Comparison of ENCODE assay signal across 21 cellular contexts in genomic region chr4:3656441-3657376, GRCh38.
DNase-seq lines count a peak whose midpoint lies in the region; ATAC-seq and TF ChIP-seq lines count a peak whose summit lies in the region.
"Had no signal": no experiment of that assay in that cellular context is flagged by ENCODE, and none has a peak within 500 bp of the region (broad histone marks: within the 10 kb centered on the region; RNA-seq: fewer than 3 reads in every experiment).

No MANE protein-coding gene starts in this region.

- H3K27ac Mint-ChIP-seq in glutamatergic neuron (ENCODE audit: unreplicated experiment), result no peak overlapping the region
- H3K27ac Mint-ChIP-seq: activated naive CD4-positive, alpha-beta T cell treated with anti-CD3 and anti-CD28 coated beads, Interleukin-2, amount 50 U/mL, for 24 hours; IgD-negative memory B cell had no signal

- peaks cover 6% of the 10 kb centered on the region for H3K27me3 Mint-ChIP-seq in glutamatergic neuron (ENCODE audit: unreplicated experiment)

- WGBS in right cardiac atrium, result 77% methylated on average over 24 of the region's 24 CpGs
- 75 to 81% (median 77%) methylated on average over 24 of the region's 24 CpGs for WGBS in heart left ventricle, 4 donors

- DNase-seq in right cardiac atrium (peak in 2 of 3 donors; percentile 9 to 38), heart left ventricle (no peak), NCI-H2029 treated with DMSO at 0.1 percent for 48 hours (lab: John Stamatoyannopoulos, UW) (peak; percentile 11), germinal center (ENCODE audit: low spot score) (peak; percentile 24), vagina (ENCODE audit: extremely low spot score in 2 of 2) (no peak), NCI-H2227 (lab: John Stamatoyannopoulos, UW; ENCODE audit: unreplicated experiment) (no peak), glutamatergic neuron (no peak), AG08396 (ENCODE audit: low spot score) (no peak)
- DNase-seq: activated CD4-positive, alpha-beta T cell treated with anti-CD3 and anti-CD28 coated beads, Interleukin-2, amount 50 U/mL, for 48 hours; activated T-cell treated with anti-CD3 and anti-CD28 coated beads, Interleukin-2, amount 50 U/mL, for 48 hours; CD8-positive, alpha-beta memory T cell; cortex of kidney; left ventricle myocardium inferior; NCI-H1048; stimulated activated CD4-positive, alpha-beta T cell treated with anti-CD3 and anti-CD28 coated beads, Interleukin-2, amount 100 ng/mL, for 48 hours had no signal

- no peak overlapping the region for H3K4me3 Mint-ChIP-seq in glutamatergic neuron (ENCODE audit: unreplicated experiment)
- H3K4me3 Mint-ChIP-seq: activated naive CD4-positive, alpha-beta T cell treated with anti-CD3 and anti-CD28 coated beads, Interleukin-2, amount 50 U/mL, for 24 hours; CD8-positive, alpha-beta memory T cell had no signal

- H3K36me3 ChIP-seq in heart left ventricle, result no peaks in the 10 kb centered on the region
- H3K36me3 ChIP-seq in vagina, result no peaks in the 10 kb centered on the region
- H3K36me3 ChIP-seq: left ventricle myocardium inferior, pancreas had no signal

- H3K27me3 ChIP-seq in right cardiac atrium (ENCODE audit: control insufficient read depth, insufficient read depth) (no peaks in the 10 kb centered on the region), heart left ventricle (peaks cover 12 to 77% (median 30%) of the 10 kb centered on the region in 9 donors), vagina (no peaks in the 10 kb centered on the region)

- peaks cover 30% of the 10 kb centered on the region for H3K4me1 Mint-ChIP-seq in glutamatergic neuron (ENCODE audit: low read depth, unreplicated experiment)
- H3K4me1 Mint-ChIP-seq: activated naive CD4-positive, alpha-beta T cell treated with anti-CD3 and anti-CD28 coated beads, Interleukin-2, amount 50 U/mL, for 24 hours; CD8-positive, alpha-beta memory T cell had no signal

- intact Hi-C loops in right cardiac atrium (cut with DNase I) (no loop called here), heart left ventricle (cut with DNase I) (no loop called here), vagina (cut with DNase I) (no loop called here)

- H3K9me3 ChIP-seq in right cardiac atrium (ENCODE audit: control insufficient read depth, low read length) (no peaks in the 10 kb centered on the region), heart left ventricle (no peaks in the 10 kb centered on the region), vagina (no peaks in the 10 kb centered on the region)
- H3K9me3 ChIP-seq: left ventricle myocardium inferior, pancreas had no signal

- TF ChIP-seq POLR2A in heart left ventricle (IDR thresholded peaks at IDR 0.05) (no peak), vagina (IDR thresholded peaks at IDR 0.05) (no peak)

- no peak overlapping the region for H3K4me3 ChIP-seq in right cardiac atrium (ENCODE audit: low read length)
- H3K4me3 ChIP-seq in heart left ventricle, result no peak overlapping the region
- no peak overlapping the region for H3K4me3 ChIP-seq in vagina
- H3K4me3 ChIP-seq: GM12878, left ventricle myocardium inferior, pancreas had no signal

- TF ChIP-seq CTCF in heart left ventricle (IDR thresholded peaks at IDR 0.05), result no peak
- TF ChIP-seq CTCF in vagina (IDR thresholded peaks at IDR 0.05), result no peak
- TF ChIP-seq CTCF in glutamatergic neuron (IDR thresholded peaks at IDR 0.05; ENCODE audit: partially characterized antibody, unreplicated experiment), result no peak

- no peak overlapping the region for H3K27ac ChIP-seq in right cardiac atrium (ENCODE audit: low read length)
- H3K27ac ChIP-seq in heart left ventricle, result no peak overlapping the region
- H3K27ac ChIP-seq in vagina, result peak overlapping the region; percentile 75
- H3K27ac ChIP-seq: left ventricle myocardium inferior, pancreas had no signal

- H3K4me1 ChIP-seq in right cardiac atrium (ENCODE audit: control insufficient read depth, insufficient read depth, low read length), result no peaks in the 10 kb centered on the region
- no peaks in the 10 kb centered on the region for H3K4me1 ChIP-seq in heart left ventricle
- H3K4me1 ChIP-seq in vagina, result peaks cover 28% of the 10 kb centered on the region
- H3K4me1 ChIP-seq: left ventricle myocardium inferior, pancreas had no signal

- ATAC-seq in right cardiac atrium, result no peak
- no peak for ATAC-seq in heart left ventricle
- ATAC-seq: GM12878, Panc1, pancreas, SK-N-SH treated with all-trans-retinoic acid at 6 μM for 48 hours had no signal

- H3K9me3 Mint-ChIP-seq in glutamatergic neuron (ENCODE audit: unreplicated experiment), result peaks cover 3% of the 10 kb centered on the region
- H3K9me3 Mint-ChIP-seq: activated naive CD4-positive, alpha-beta T cell treated with anti-CD3 and anti-CD28 coated beads, Interleukin-2, amount 50 U/mL, for 24 hours; CD8-positive, alpha-beta memory T cell; IgD-negative memory B cell had no signal

- H3K36me3 Mint-ChIP-seq in glutamatergic neuron (ENCODE audit: unreplicated experiment), result no peaks in the 10 kb centered on the region
- H3K36me3 Mint-ChIP-seq: activated naive CD4-positive, alpha-beta T cell treated with anti-CD3 and anti-CD28 coated beads, Interleukin-2, amount 50 U/mL, for 24 hours; CD8-positive, alpha-beta memory T cell; IgD-negative memory B cell had no signal

Comparison
In these comparisons a context has a peak if more than half of its experiments do, and no peak if none do; other contexts are left out.
1. DNase-seq: peak in right cardiac atrium (2 of 3), NCI-H2029 treated with DMSO at 0.1 percent for 48 hours (single experiment) and germinal center (single experiment); none in heart left ventricle (0 of 5), vagina (0 of 2), NCI-H2227 (single experiment), glutamatergic neuron (single experiment) and AG08396 (single experiment).